In the genomic region with DNA sequence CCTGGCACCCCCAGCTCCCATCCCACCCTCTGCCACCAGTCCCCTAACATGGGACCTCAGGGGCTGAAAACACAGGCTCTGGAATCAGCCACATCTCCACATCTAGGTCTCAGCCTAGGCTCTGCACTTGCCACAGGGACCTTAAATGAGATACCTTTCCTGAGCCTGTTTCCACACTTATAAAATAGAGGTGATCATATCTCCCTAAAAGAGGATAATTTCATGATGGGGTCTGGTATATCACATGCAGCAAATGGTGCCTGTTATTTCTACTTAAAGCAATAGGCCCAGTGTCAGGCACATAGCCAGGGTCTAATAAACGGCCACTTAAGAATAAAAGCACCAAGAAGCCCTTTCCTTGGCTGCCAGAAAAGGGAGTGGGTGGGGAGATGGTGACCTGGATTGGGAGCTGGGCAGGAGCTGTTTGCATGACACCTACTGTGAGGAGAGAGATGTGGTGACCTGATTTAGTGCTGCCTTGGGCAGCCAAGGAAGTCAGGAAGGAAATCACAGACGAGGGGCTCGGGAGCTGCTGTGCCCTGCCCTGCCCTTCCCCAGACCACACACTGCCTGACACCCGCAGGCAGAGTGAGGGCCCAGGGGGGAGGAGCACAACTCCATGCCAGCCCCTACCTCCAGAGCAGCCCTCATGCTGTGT, we compare ENCODE assay signal across 1 cellular context.
TF ChIP-seq lines count a peak whose summit lies in the region.

No MANE protein-coding gene starts in this region.

TF ChIP-seq in GM12878, 131 proteins besides CTCF, POLR2A, EP300 and RAD21 (continued from another document):
- TF ChIP-seq, protein P1, sequence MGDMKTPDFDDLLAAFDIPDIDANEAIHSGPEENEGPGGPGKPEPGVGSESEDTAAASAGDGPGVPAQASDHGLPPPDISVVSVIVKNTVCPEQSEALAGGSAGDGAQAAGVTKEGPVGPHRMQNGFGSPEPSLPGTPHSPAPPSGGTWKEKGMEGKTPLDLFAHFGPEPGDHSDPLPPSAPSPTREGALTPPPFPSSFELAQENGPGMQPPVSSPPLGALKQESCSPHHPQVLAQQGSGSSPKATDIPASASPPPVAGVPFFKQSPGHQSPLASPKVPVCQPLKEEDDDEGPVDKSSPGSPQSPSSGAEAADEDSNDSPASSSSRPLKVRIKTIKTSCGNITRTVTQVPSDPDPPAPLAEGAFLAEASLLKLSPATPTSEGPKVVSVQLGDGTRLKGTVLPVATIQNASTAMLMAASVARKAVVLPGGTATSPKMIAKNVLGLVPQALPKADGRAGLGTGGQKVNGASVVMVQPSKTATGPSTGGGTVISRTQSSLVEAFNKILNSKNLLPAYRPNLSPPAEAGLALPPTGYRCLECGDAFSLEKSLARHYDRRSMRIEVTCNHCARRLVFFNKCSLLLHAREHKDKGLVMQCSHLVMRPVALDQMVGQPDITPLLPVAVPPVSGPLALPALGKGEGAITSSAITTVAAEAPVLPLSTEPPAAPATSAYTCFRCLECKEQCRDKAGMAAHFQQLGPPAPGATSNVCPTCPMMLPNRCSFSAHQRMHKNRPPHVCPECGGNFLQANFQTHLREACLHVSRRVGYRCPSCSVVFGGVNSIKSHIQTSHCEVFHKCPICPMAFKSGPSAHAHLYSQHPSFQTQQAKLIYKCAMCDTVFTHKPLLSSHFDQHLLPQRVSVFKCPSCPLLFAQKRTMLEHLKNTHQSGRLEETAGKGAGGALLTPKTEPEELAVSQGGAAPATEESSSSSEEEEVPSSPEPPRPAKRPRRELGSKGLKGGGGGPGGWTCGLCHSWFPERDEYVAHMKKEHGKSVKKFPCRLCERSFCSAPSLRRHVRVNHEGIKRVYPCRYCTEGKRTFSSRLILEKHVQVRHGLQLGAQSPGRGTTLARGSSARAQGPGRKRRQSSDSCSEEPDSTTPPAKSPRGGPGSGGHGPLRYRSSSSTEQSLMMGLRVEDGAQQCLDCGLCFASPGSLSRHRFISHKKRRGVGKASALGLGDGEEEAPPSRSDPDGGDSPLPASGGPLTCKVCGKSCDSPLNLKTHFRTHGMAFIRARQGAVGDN (IDR thresholded peaks at IDR 0.05), result 0 out of 2 replicates have a peak, but pooled peaks have one; percentile 36
- no peak for TF ChIP-seq CHD4 (IDR thresholded peaks at IDR 0.05)
- TF ChIP-seq BACH1 (IDR thresholded peaks at IDR 0.05; ENCODE audit: borderline replicate concordance), result 0 out of 2 replicates have a peak, but pooled peaks have one; percentile 36
- no peak for TF ChIP-seq ZNF622 (IDR thresholded peaks at IDR 0.05)
